28 cellular contexts compared by ENCODE assay signal in genomic region chr6:10341605-10342004, GRCh38.
"Had no signal": no experiment of that assay in that cellular context is flagged by ENCODE, and none has a peak within 500 bp of the region (broad histone marks: within the 10 kb centered on the region; RNA-seq: fewer than 3 reads in every experiment).

No MANE protein-coding gene starts in this region.

- H3K27ac Mint-ChIP-seq: activated B cell treated with CpG ODN at 0.5 μM for 24 hours; activated CD8-positive, alpha-beta T cell treated with anti-CD3 and anti-CD28 coated beads for 36 hours; activated naive CD8-positive, alpha-beta T cell; activated T-helper 17 cell treated with anti-CD3 and anti-CD28 coated beads, Interleukin-2, amount 50 U/mL, for 72 hours; dendritic cell treated with granulocyte-macrophage colony-stimulating factor and Interleukin-4, amounts not matched to agents 40 ng/mL and 50 ng/mL, for 4 days; endodermal cell; T-helper 17 cell; T-helper 2 cell treated with Interferon-gamma antibody and Interleukin-4, amounts not matched to agents 5 μg/mL and 100 μg/mL, for 36 hours had no signal

- H3K36me3 ChIP-seq: brain microvascular endothelial cell, WERI-Rb-1 had no signal

- H3K36me3 Mint-ChIP-seq: activated naive CD8-positive, alpha-beta T cell had no signal

- H3K27ac ChIP-seq: brain microvascular endothelial cell, coronary artery, dorsolateral prefrontal cortex, WERI-Rb-1 had no signal

- H3K4me3 Mint-ChIP-seq: activated B cell treated with CpG ODN at 0.5 μM for 24 hours; activated CD8-positive, alpha-beta T cell treated with anti-CD3 and anti-CD28 coated beads for 36 hours; activated naive CD8-positive, alpha-beta T cell; activated T-cell treated with anti-CD3 and anti-CD28 coated beads, Interleukin-2, amount 50 U/mL, for 4 hours; activated T-helper 17 cell treated with anti-CD3 and anti-CD28 coated beads, Interleukin-2, amount 50 U/mL, for 72 hours; central memory CD8-positive, alpha-beta T cell; dendritic cell treated with granulocyte-macrophage colony-stimulating factor and Interleukin-4, amounts not matched to agents 40 ng/mL and 50 ng/mL, for 4 days; endodermal cell; T-helper 17 cell; T-helper 2 cell treated with Interferon-gamma antibody and Interleukin-4, amounts not matched to agents 5 μg/mL and 100 μg/mL, for 36 hours had no signal

- DNase-seq: activated B cell treated with CpG ODN at 0.5 μM for 24 hours; activated CD4-positive, alpha-beta T cell treated with anti-CD3 and anti-CD28 coated beads for 48 hours; activated CD4-positive, alpha-beta T cell treated with anti-CD3 and anti-CD28 coated beads, Interleukin-2, amount 50 U/mL, for 1 hour; activated CD4-positive, alpha-beta T cell treated with anti-CD3 and anti-CD28 coated beads, Interleukin-2, amount 50 U/mL, for 48 hours; activated CD8-positive, alpha-beta memory T cell treated with anti-CD3 and anti-CD28 coated beads for 24 hours; activated CD8-positive, alpha-beta T cell treated with anti-CD3 and anti-CD28 coated beads for 36 hours; activated effector memory CD4-positive, alpha-beta T cell treated with Interleukin-2 at 50 U/mL for 16 hours; activated gamma-delta T cell treated with Interleukin-2 at 50 U/mL for 16 hours; activated naive CD4-positive, alpha-beta T cell treated with anti-CD3 and anti-CD28 coated beads, Interleukin-2, amount 50 U/mL, for 16 hours; activated naive CD4-positive, alpha-beta T cell treated with Interleukin-2 at 50 U/mL for 16 hours; activated T-cell treated with anti-CD3 and anti-CD28 coated beads, Interleukin-2, amount 50 U/mL, for 4 hours; amniotic stem cell; anterior cingulate cortex; brain microvascular endothelial cell; dorsolateral prefrontal cortex; effector memory CD4-positive, alpha-beta T cell; endodermal cell; foreskin fibroblast; head of caudate nucleus; T-helper 17 cell; T1000; WERI-Rb-1 had no signal

- H3K27me3 ChIP-seq: brain microvascular endothelial cell had no signal

- H3K4me3 ChIP-seq: coronary artery, dorsolateral prefrontal cortex had no signal

- H3K4me1 Mint-ChIP-seq: activated B cell treated with CpG ODN at 0.5 μM for 24 hours; activated T-helper 17 cell treated with anti-CD3 and anti-CD28 coated beads, Interleukin-2, amount 50 U/mL, for 72 hours; central memory CD8-positive, alpha-beta T cell; endodermal cell; T-helper 17 cell had no signal

- H3K9me3 Mint-ChIP-seq: activated B cell treated with CpG ODN at 0.5 μM for 24 hours; activated CD8-positive, alpha-beta T cell treated with anti-CD3 and anti-CD28 coated beads for 36 hours; activated T-cell treated with anti-CD3 and anti-CD28 coated beads, Interleukin-2, amount 50 U/mL, for 4 hours; activated T-helper 17 cell treated with anti-CD3 and anti-CD28 coated beads, Interleukin-2, amount 50 U/mL, for 72 hours; dendritic cell treated with granulocyte-macrophage colony-stimulating factor and Interleukin-4, amounts not matched to agents 40 ng/mL and 50 ng/mL, for 4 days; T-helper 2 cell treated with Interferon-gamma antibody and Interleukin-4, amounts not matched to agents 5 μg/mL and 100 μg/mL, for 36 hours had no signal
